ENCODE assay signal across 22 cellular contexts in the genomic region with DNA sequence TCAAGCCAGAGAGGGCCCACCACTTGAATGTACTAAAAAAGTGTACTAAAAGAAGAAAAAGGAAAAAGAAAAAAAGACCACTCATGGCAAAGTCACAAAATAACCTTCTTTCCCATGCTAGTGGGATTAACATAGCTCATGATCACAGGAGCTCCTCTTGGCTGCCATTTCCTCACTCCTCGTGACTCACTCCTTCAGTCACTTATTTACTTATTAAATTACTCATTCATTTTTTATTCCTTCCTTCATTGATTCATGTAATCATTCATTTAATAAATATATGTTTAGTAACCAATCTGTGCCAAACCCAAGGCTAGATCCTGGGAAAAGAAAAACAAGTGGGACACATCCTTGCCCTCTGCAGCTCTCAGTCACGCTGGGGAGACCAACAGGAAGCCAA.
DNase-seq lines count a peak whose midpoint lies in the region; ATAC-seq and TF ChIP-seq lines count a peak whose summit lies in the region.
"Had no signal": no experiment of that assay in that cellular context is flagged by ENCODE, and none has a peak within 500 bp of the region (broad histone marks: within the 10 kb centered on the region; RNA-seq: fewer than 3 reads in every experiment).

No MANE protein-coding gene starts in this region.

- TF ChIP-seq POLR2A in body of pancreas (IDR thresholded peaks at IDR 0.05), result no peak

- no peaks in the 10 kb centered on the region for H3K79me2 ChIP-seq in GM23248 (ENCODE audit: insufficient read depth)

- H3K4me1 ChIP-seq in GM23248 (ENCODE audit: insufficient read depth) (peaks cover 32% of the 10 kb centered on the region), body of pancreas (no peaks in the 10 kb centered on the region)
- H3K4me1 ChIP-seq: left lung, pancreas had no signal

- in situ Hi-C loops in GM23248 (cut with MboI), result no loop called here

- H3K27ac ChIP-seq in GM23248 (peak overlapping the region; percentile 89), body of pancreas (no peak overlapping the region)
- H3K27ac ChIP-seq: left lung, pancreas had no signal

- peak overlapping the region; percentile 51 for H2AFZ ChIP-seq in GM23248

- peak; percentile 33 for ATAC-seq in body of pancreas
- ATAC-seq in HG02571 (IDR thresholded peaks at IDR 0.05; ENCODE audit: unreplicated experiment), result no peak
- ATAC-seq: esophagus mucosa; left lung; stimulated activated effector memory CD8-positive, alpha-beta T cell treated with anti-CD3 and anti-CD28 coated beads, Interleukin-12 subunit alpha, Interleukin-12 subunit beta, amount 100 ng/mL, for 72 hours had no signal

- no peaks in the 10 kb centered on the region for H3K9me3 ChIP-seq in GM23248 (ENCODE audit: low read depth)
- H3K9me3 ChIP-seq in body of pancreas, result no peaks in the 10 kb centered on the region
- H3K9me3 ChIP-seq: left lung, pancreas had no signal

- H4K20me1 ChIP-seq in GM23248 (ENCODE audit: insufficient read depth), result no peaks in the 10 kb centered on the region

- H3K9ac ChIP-seq in GM23248, result peak overlapping the region; percentile 61; the same call in 1 of the 2 replicates

- H3K9me2 ChIP-seq in GM23248 (ENCODE audit: insufficient read depth), result no peaks in the 10 kb centered on the region

- intact Hi-C loops in body of pancreas (cut with DNase I), result no loop called here

- TF ChIP-seq CTCF in body of pancreas (IDR thresholded peaks at IDR 0.05), result no peak

- H3K27me3 ChIP-seq in GM23248 (replicated peaks; ENCODE audit: insufficient read depth) (no peaks in the 10 kb centered on the region), body of pancreas (no peaks in the 10 kb centered on the region)
- H3K27me3 ChIP-seq: left lung, pancreas had no signal

- peaks cover 41% of the 10 kb centered on the region for H3F3A ChIP-seq in GM23248 (ENCODE audit: insufficient read depth)

- H3K36me3 ChIP-seq in GM23248 (ENCODE audit: low read depth) (no peaks in the 10 kb centered on the region), body of pancreas (replicated peaks in 1 of 2; ENCODE audit: insufficient read depth in 1 of 2, low read depth in 2 of 2) (no peaks in the 10 kb centered on the region)
- H3K36me3 ChIP-seq: left lung, pancreas had no signal

- whole genome bisulfite sequencing in GM23248 (ENCODE audit: low coverage in 1 of 2, low lambda C conversion rate in 2 of 2, missing lambda C conversion rate in 2 of 2), 2 experiments, result 14 to 19% methylated on average over 2 of the region's 2 CpGs
- 60 to 65% methylated on average over 2 of the region's 2 CpGs for WGBS in body of pancreas, 2 donors

- DNase-seq in A172 (ENCODE audit: low spot score) (peak; percentile 26), GM23248 (peak; percentile 86), body of pancreas (no peak), hepatic stellate cell (ENCODE audit: low spot score) (peak; percentile 9), inferior parietal cortex (ENCODE audit: extremely low spot score) (no peak), foreskin melanocyte (no peak)
- no peak for DNase-seq in activated CD8-positive, alpha-beta memory T cell treated with anti-CD3 and anti-CD28 coated beads for 24 hours
- DNase-seq: activated CD4-positive, alpha-beta T cell treated with anti-CD3 and anti-CD28 coated beads, Interleukin-2, amount 50 U/mL, for 1 hour; activated naive CD4-positive, alpha-beta T cell treated with anti-CD3 and anti-CD28 coated beads for 36 hours; activated T-cell treated with anti-CD3 and anti-CD28 coated beads for 4 hours; GF-D8; H9; left lung; MV-4-11; NCI-H2029; NCI-H510A treated with DMSO at 0.1 percent for 48 hours; pancreas; small intestine; trophoblast cell had no signal

- H3K4me3 ChIP-seq in GM23248 (no peak overlapping the region), body of pancreas (no peak overlapping the region)
- H3K4me3 ChIP-seq: left lung, pancreas had no signal

- H3K4me2 ChIP-seq in GM23248 (ENCODE audit: unreplicated experiment), result peak overlapping the region; percentile 12

Comparison
In these comparisons a context has a peak if more than half of its experiments do, and no peak if none do; other contexts are left out.
1. DNase-seq: peak in A172 (single experiment), GM23248 (single experiment) and hepatic stellate cell (single experiment); none in body of pancreas (0 of 4), activated CD8-positive, alpha-beta memory T cell treated with anti-CD3 and anti-CD28 coated beads for 24 hours (single experiment), inferior parietal cortex (single experiment) and foreskin melanocyte (single experiment).